1 cellular context compared by ENCODE assay signal in genomic region chr15:50051344-50051743, GRCh38.
TF ChIP-seq lines count a peak whose summit lies in the region.

No MANE protein-coding gene starts in this region.

TF ChIP-seq in HCT116, 20 proteins besides CTCF, POLR2A, EP300 and RAD21 (continued from another document):
- TF ChIP-seq, protein P1, sequence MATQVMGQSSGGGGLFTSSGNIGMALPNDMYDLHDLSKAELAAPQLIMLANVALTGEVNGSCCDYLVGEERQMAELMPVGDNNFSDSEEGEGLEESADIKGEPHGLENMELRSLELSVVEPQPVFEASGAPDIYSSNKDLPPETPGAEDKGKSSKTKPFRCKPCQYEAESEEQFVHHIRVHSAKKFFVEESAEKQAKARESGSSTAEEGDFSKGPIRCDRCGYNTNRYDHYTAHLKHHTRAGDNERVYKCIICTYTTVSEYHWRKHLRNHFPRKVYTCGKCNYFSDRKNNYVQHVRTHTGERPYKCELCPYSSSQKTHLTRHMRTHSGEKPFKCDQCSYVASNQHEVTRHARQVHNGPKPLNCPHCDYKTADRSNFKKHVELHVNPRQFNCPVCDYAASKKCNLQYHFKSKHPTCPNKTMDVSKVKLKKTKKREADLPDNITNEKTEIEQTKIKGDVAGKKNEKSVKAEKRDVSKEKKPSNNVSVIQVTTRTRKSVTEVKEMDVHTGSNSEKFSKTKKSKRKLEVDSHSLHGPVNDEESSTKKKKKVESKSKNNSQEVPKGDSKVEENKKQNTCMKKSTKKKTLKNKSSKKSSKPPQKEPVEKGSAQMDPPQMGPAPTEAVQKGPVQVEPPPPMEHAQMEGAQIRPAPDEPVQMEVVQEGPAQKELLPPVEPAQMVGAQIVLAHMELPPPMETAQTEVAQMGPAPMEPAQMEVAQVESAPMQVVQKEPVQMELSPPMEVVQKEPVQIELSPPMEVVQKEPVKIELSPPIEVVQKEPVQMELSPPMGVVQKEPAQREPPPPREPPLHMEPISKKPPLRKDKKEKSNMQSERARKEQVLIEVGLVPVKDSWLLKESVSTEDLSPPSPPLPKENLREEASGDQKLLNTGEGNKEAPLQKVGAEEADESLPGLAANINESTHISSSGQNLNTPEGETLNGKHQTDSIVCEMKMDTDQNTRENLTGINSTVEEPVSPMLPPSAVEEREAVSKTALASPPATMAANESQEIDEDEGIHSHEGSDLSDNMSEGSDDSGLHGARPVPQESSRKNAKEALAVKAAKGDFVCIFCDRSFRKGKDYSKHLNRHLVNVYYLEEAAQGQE (IDR thresholded peaks at IDR 0.05; ENCODE audit: low read depth) = no peak
- TF ChIP-seq ATF3 (IDR thresholded peaks at IDR 0.05) = no peak
- no peak for TF ChIP-seq SP1 (IDR thresholded peaks at IDR 0.05; ENCODE audit: low read depth)
- TF ChIP-seq POLR2AphosphoS5 (IDR thresholded peaks at IDR 0.05; ENCODE audit: low read depth, low read length) = no peak
- no peak for TF ChIP-seq YY1 (IDR thresholded peaks at IDR 0.05; ENCODE audit: extremely low read depth, insufficient replicate concordance, low read depth, low read length)
- TF ChIP-seq SIN3A (IDR thresholded peaks at IDR 0.05; ENCODE audit: low read depth) = no peak
